Comparison of ENCODE assay signal across 1 cellular context in genomic region chr10:123548779-123549178, GRCh38.
TF ChIP-seq lines count a peak whose summit lies in the region.

No MANE protein-coding gene starts in this region.

TF ChIP-seq in K562, 482 proteins besides CTCF, POLR2A, EP300 and RAD21 (continued from another document):
- no peak for TF ChIP-seq RNF2 (IDR thresholded peaks at IDR 0.05)
